In the genomic region with DNA sequence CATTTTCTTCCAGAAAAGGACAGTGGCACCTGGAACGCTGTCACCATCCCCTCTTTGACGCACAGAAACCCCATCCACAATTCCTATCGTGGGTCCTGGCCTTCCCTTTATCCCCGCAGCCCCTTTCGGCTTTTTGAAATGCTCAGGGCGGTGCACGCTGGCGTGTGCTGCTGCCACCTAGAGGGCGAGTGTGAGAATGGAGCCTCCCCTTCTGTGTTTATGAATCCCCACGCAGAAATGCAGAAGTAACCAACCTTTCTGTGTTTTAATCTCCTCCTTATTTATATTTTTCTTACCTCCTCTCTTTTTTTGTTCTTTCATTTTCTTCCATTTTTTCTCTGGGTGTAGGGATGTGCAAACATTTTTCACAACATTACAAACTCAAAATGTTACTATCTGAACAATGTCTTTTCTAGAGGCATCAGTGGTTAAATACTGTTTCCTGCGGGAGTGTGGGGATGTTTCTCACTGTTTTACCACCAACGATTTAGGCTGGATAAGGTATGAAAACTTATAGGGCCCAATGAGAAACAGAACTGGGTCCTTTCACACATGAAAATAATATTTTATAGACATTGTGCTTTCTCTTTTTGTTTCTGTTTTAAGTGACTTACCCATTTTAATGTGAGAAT, we compare ENCODE assay signal across 8 cellular contexts. TPM values are rescaled to one million over a fixed set of nuclear protein-coding genes. Genes with fewer than 3 reads are reported as not detected.
DNase-seq lines count a peak whose midpoint lies in the region; ATAC-seq, FAIRE-seq and TF ChIP-seq lines count a peak whose summit lies in the region.

No MANE protein-coding gene starts in this region.

- no peak for TF ChIP-seq POLR2A in GM12892 (IDR thresholded peaks at IDR 0.05; ENCODE audit: low read depth, low read length)

- TF ChIP-seq CTCF in choroid plexus epithelial cell (conservative IDR thresholded peaks at IDR 0.05; ENCODE audit: low read depth, low read length): peak; percentile 97
- peak; percentile 53 for TF ChIP-seq CTCF in lung (IDR thresholded peaks at IDR 0.05; ENCODE audit: control extremely low read depth, extremely low read depth)

- DNase-seq in GM12892 (ENCODE audit: insufficient read length): peak; percentile 34
- peak; percentile 37 for DNase-seq in NCI-H146 (lab: John Stamatoyannopoulos, UW)
- DNase-seq in activated CD4-positive, CD25-positive, alpha-beta regulatory T cell (lab: John Stamatoyannopoulos, UW): peak; percentile 2 to 42 (median 20)
- peak; percentile 65 for DNase-seq in choroid plexus epithelial cell (ENCODE audit: low read depth)
- DNase-seq in lung (ENCODE audit: low spot score): peak; percentile 44
- DNase-seq in stimulated activated CD8-positive, alpha-beta memory T cell treated with anti-CD3 and anti-CD28 coated beads, Interleukin-15, amount 100 ng/mL, for 1 hour (ENCODE audit: low read depth): peak; percentile 38

- no peak overlapping the region for H3K27ac ChIP-seq in lung (ENCODE audit: low read depth in 1 of 2, low read length in 1 of 2)

- H3K36me3 ChIP-seq in lung (ENCODE audit: control insufficient read depth in 2 of 2, insufficient read depth in 2 of 2, low read length in 2 of 2): no peaks in the 10 kb centered on the region

- no peaks in the 10 kb centered on the region for H3K9me3 ChIP-seq in lung (ENCODE audit: control insufficient read depth in 2 of 2, insufficient read depth in 1 of 2, low read length in 1 of 2)

- FAIRE-seq in A204.1 (lab: Jason Lieb, UNC) (peak; percentile 67), GM12892 (lab: Jason Lieb, UNC) (peak; percentile 92)

- no peaks in the 10 kb centered on the region for H3K27me3 ChIP-seq in lung (ENCODE audit: control insufficient read depth, insufficient read depth)

- ATAC-seq in HG02840 (IDR thresholded peaks at IDR 0.05; ENCODE audit: low FRiP score, unreplicated experiment): peak; percentile 73
- peak; percentile 91 for ATAC-seq in lung (ENCODE audit: insufficient read depth, low FRiP score)

- H3K4me1 ChIP-seq in lung (ENCODE audit: control insufficient read depth in 2 of 2, insufficient read depth in 2 of 2, low read length in 2 of 2): no peaks in the 10 kb centered on the region

- peak overlapping the region; percentile 57 for H3K4me3 ChIP-seq in choroid plexus epithelial cell (ENCODE audit: low read depth, low read length)
- no peak overlapping the region for H3K4me3 ChIP-seq in lung

- 5 to 7% methylated on average over 12 of the region's 12 CpGs for WGBS in lung, 2 donors

RNA-seq across cellular contexts. Expression of a gene that starts 50.0 kb away (rescaled TPM):
- 48.1 TPM for polyA plus RNA-seq in GM12892 (2012; ENCODE audit: missing spikeins)
- 10 to 100 TPM; 22.4 to 23.8 TPM for total RNA-seq in lung
- polyA plus RNA-seq in lung: 10 to 100 TPM; 15.7 to 17.2 TPM
